In genomic region chr1:121148489-121149190, GRCh38 we compare ENCODE assay signal across 7 cellular contexts. TPM values are rescaled to one million over a fixed set of nuclear protein-coding genes. Genes with fewer than 3 reads are reported as not detected.
DNase-seq lines count a peak whose midpoint lies in the region; ATAC-seq, FAIRE-seq and TF ChIP-seq lines count a peak whose summit lies in the region.
"Not testable (repeated sequence)": the region's sequence is repeated elsewhere in the genome, so short reads cannot be mapped to it uniquely, and the experiment has no call there.

No MANE protein-coding gene starts in this region.

- not testable (repeated sequence) for H3K79me2 ChIP-seq in K562 (ENCODE audit: control insufficient read depth, insufficient read depth, low read length)

- not testable (repeated sequence) for H3K36me3 ChIP-seq in K562 (ENCODE audit: control insufficient read depth, insufficient read depth, low read length); heart right ventricle; lower lobe of right lung; gastrocnemius medialis

- peak in 1 of 2 experiments; percentile 9; a peak in 1 of 4 replicates for TF ChIP-seq RAD21 in K562 (CRISPR knock-in tag; conservative IDR thresholded peaks at IDR 0.05 in 1 of 2, IDR thresholded peaks at IDR 0.05 in 1 of 2)

- H2AFZ ChIP-seq in K562 (ENCODE audit: low read depth, low read length), result not testable (repeated sequence)

- not testable (repeated sequence) for H3K4me3 ChIP-seq in K562, heart right ventricle, lower lobe of right lung, gastrocnemius medialis

- not testable (repeated sequence) for TF ChIP-seq CTCF in WTC11 (IDR thresholded peaks at IDR 0.05); K562 (IDR thresholded peaks at IDR 0.05 in 2 of 3, conservative IDR thresholded peaks at IDR 0.05 in 1 of 3; ENCODE audit: insufficient read depth in 2 of 3, low read depth in 1 of 3, low read length in 3 of 3)
- TF ChIP-seq CTCF in heart right ventricle (IDR thresholded peaks at IDR 0.05), result peak in 1 of 9 donors; percentile 41
- peak; percentile 23 for TF ChIP-seq CTCF in lower lobe of right lung (IDR thresholded peaks at IDR 0.05)
- peak in 2 of 5 experiments; percentile 15 to 22 for TF ChIP-seq CTCF in gastrocnemius medialis (IDR thresholded peaks at IDR 0.05 in 4 of 5, conservative IDR thresholded peaks at IDR 0.05 in 1 of 5)

- not testable (repeated sequence) for H3K36me3 Mint-ChIP-seq in WTC11

- H3K9me1 ChIP-seq in K562 (ENCODE audit: control insufficient read depth, insufficient read depth, low read length), result not testable (repeated sequence)

- not testable (repeated sequence) for H3K27me3 Mint-ChIP-seq in WTC11 (ENCODE audit: low read depth)

- not testable (repeated sequence) for H3K9ac ChIP-seq in K562 (ENCODE audit: insufficient read depth in 1 of 2, low read depth in 2 of 2, low read length in 2 of 2)

- not testable (repeated sequence) for H3K9me3 Mint-ChIP-seq in WTC11

- not testable (repeated sequence) for FAIRE-seq in K562 (lab: Jason Lieb, UNC)

- ATAC-seq in GM18861 (IDR thresholded peaks at IDR 0.05; ENCODE audit: unreplicated experiment) (peak; percentile 57), HG03521 (IDR thresholded peaks at IDR 0.05; ENCODE audit: unreplicated experiment) (peak; percentile 50), WTC11 (peak; percentile 77), K562 (peak; percentile 91), heart right ventricle (peak; percentile 28 to 84 (median 72)), lower lobe of right lung (peak; percentile 78 to 83), gastrocnemius medialis (peak; percentile 54 to 76)

- DNase-seq in WTC11 (ENCODE audit: low spot score); K562 (ENCODE audit: extremely low read depth in 1 of 4, low spot score in 3 of 4); heart right ventricle; lower lobe of right lung; gastrocnemius medialis: not testable (repeated sequence)

- CTCF ChIA-PET in WTC11 (lab: Charles Lee); K562 (lab: Yijun Ruan, JAX; ENCODE audit: low intra/inter-chr PET ratio): not testable (repeated sequence)

- not testable (repeated sequence) for TF ChIP-seq EP300 in K562 (IDR thresholded peaks at IDR 0.05; ENCODE audit: low read length)

- in situ Hi-C loops in K562 (cut with MboI); gastrocnemius medialis (cut with MboI; ENCODE audit: low sequenced_read_pairs in 4 of 4): not testable (repeated sequence)

- not testable (repeated sequence) for H3K27ac Mint-ChIP-seq in WTC11

- H3K27ac ChIP-seq in K562 (ENCODE audit: extremely low read depth, low read depth, low read length); heart right ventricle; lower lobe of right lung; gastrocnemius medialis: not testable (repeated sequence)

- H3K9me3 ChIP-seq in K562 (replicated peaks; ENCODE audit: control insufficient read depth, insufficient read depth, low read depth, low read length); heart right ventricle; lower lobe of right lung; gastrocnemius medialis: not testable (repeated sequence)

- not testable (repeated sequence) for H3K27me3 ChIP-seq in K562 (ENCODE audit: control insufficient read depth in 2 of 2, insufficient read depth in 2 of 2, low read length in 2 of 2); heart right ventricle; lower lobe of right lung (ENCODE audit: low read depth); gastrocnemius medialis

- not testable (repeated sequence) for H3K4me2 ChIP-seq in K562 (ENCODE audit: insufficient read depth, low read length)

- not testable (repeated sequence) for TF ChIP-seq POLR2A in K562 (conservative IDR thresholded peaks at IDR 0.05); gastrocnemius medialis (IDR thresholded peaks at IDR 0.05)

- not testable (repeated sequence) for H3K4me1 Mint-ChIP-seq in WTC11

- not testable (repeated sequence) for BruUV-seq in K562 (replicated peaks; lab: Mats Ljungman, UMichigan)

- not testable (repeated sequence) for H4K20me1 ChIP-seq in K562 (replicated peaks; ENCODE audit: control insufficient read depth, insufficient read depth, low read length)

- WGBS in K562 (ENCODE audit: insufficient coverage, low coverage, missing lambda C conversion rate), result 0% methylated on average over 2 of the region's 9 CpGs
- WGBS in heart right ventricle, 2 donors, result 0% methylated on average over 1 to 2 of the region's 9 CpGs

- not testable (repeated sequence) for H3K4me1 ChIP-seq in K562 (replicated peaks in 1 of 2; ENCODE audit: control insufficient read depth in 2 of 2, insufficient read depth in 2 of 2, low read length in 2 of 2); heart right ventricle; lower lobe of right lung; gastrocnemius medialis

- not testable (repeated sequence) for H3K4me3 Mint-ChIP-seq in WTC11

- intact Hi-C loops in K562 (cut with micrococcal nuclease); heart right ventricle (cut with DNase I); lower lobe of right lung (cut with DNase I); gastrocnemius medialis (cut with DNase I; ENCODE audit: low total_unique reads): not testable (repeated sequence)

- POLR2A ChIA-PET in WTC11 (lab: Charles Lee); K562 (lab: Yijun Ruan, JAX): not testable (repeated sequence)

RNA-seq across cellular contexts. Expression of gene FAM72B, which starts 35.5 kb away (rescaled TPM):
- total RNA-seq in WTC11 (2021) (22.0 to 24.0 TPM (median 23.3 TPM) in 3 replicates), K562 (2014; rRNA removed) (20.8 and 23.4 TPM in 2 replicates), K562 (2014; rRNA removed; fragmentation: Illumina TruSeq; extraction: Trizol) (33.1 and 38.1 TPM in 2 replicates), K562 (2015; rRNA removed; fragmentation: Illumina TruSeq; extraction: Trizol) (30.0 and 32.2 TPM in 2 replicates), K562 (2021) (21.9 and 26.1 TPM in 2 replicates), heart right ventricle (1 to 10 TPM in 1 of 10 donors, under 1 TPM in 4, not detected in 5; 0.13 to 1.1 (median 0.34) TPM), lower lobe of right lung (0.83 TPM), gastrocnemius medialis (not detected)
- total RNA-seq in K562 (2011; cell fraction: chromatin; rRNA removed; ENCODE audit: low replicate concordance), result 19.4 and 39.9 TPM in 2 replicates
- 19.5 and 22.2 TPM in 2 replicates for total RNA-seq in K562 (2011; cell fraction: nucleolus; rRNA removed)
- total RNA-seq in K562 (2011; cell fraction: nucleoplasm; rRNA removed), result 56.9 and 85.5 TPM in 2 replicates
- polyA plus RNA-seq in K562 (2011; rRNA removed) (47.6 and 52.3 TPM in 2 replicates), K562 (2014; fragmentation: Illumina TruSeq; extraction: Trizol) (43.3 and 61.7 TPM in 2 replicates), K562 (2014; fragmentation: Nextera tagmentation; extraction: Ambion mirVana) (10 to 100 TPM; 11.8 to 13.4 TPM), K562 (2014; rRNA removed) (31.5 and 36.7 TPM in 2 replicates), heart right ventricle (under 1 TPM; 0.29 to 0.66 TPM)
- polyA plus RNA-seq in K562 (2011; cell fraction: cytosol; rRNA removed), result 15.7 and 26.6 TPM in 2 replicates
- 22.6 and 31.2 TPM in 2 replicates for polyA plus RNA-seq in K562 (2011; cell fraction: nucleus; rRNA removed)
- polyA plus RNA-seq in K562 (2012), result 24.1 and 28.2 TPM in 2 replicates
- 61.9 and 70.9 TPM in 2 replicates for polyA minus RNA-seq in K562 (2011; rRNA and poly(A)+ RNA removed)
- polyA minus RNA-seq in K562 (2011; cell fraction: cytosol; rRNA and poly(A)+ RNA removed), result 19.7 and 20.0 TPM in 2 replicates
- polyA minus RNA-seq in K562 (2011; cell fraction: nucleus; rRNA and poly(A)+ RNA removed), result 15.6 and 33.1 TPM in 2 replicates

RNA-seq across cellular contexts. Expression of gene SRGAP2C, which starts 36.1 kb away (rescaled TPM):
- total RNA-seq in WTC11 (2021) (50.2 to 67.6 TPM (median 53.9 TPM) in 3 replicates), K562 (2014; rRNA removed) (7.7 and 12.3 TPM in 2 replicates), K562 (2014; rRNA removed; fragmentation: Illumina TruSeq; extraction: Trizol) (10.1 and 11.6 TPM in 2 replicates), K562 (2015; rRNA removed; fragmentation: Illumina TruSeq; extraction: Trizol) (7.9 and 8.7 TPM in 2 replicates), K562 (2021) (21.1 and 21.9 TPM in 2 replicates), heart right ventricle (10 to 100 TPM in 5 of 10 donors, 1 to 10 TPM in 5; 7.6 to 13.4 (median 9.9) TPM), lower lobe of right lung (33.9 TPM), gastrocnemius medialis (1 to 10 TPM; 2.5 to 6.0 (median 3.5) TPM)
- 11.1 and 23.4 TPM in 2 replicates for total RNA-seq in K562 (2011; cell fraction: chromatin; rRNA removed; ENCODE audit: low replicate concordance)
- total RNA-seq in K562 (2011; cell fraction: nucleolus; rRNA removed), result 9.5 and 11.6 TPM in 2 replicates
- 17.5 and 23.4 TPM in 2 replicates for total RNA-seq in K562 (2011; cell fraction: nucleoplasm; rRNA removed)
- polyA plus RNA-seq in K562 (2011; rRNA removed) (8.8 and 9.3 TPM in 2 replicates), K562 (2014; fragmentation: Illumina TruSeq; extraction: Trizol) (6.4 and 7.4 TPM in 2 replicates), K562 (2014; fragmentation: Nextera tagmentation; extraction: Ambion mirVana) (1 to 10 TPM; 5.1 to 6.6 TPM), K562 (2014; rRNA removed) (5.0 and 5.9 TPM in 2 replicates), heart right ventricle (1 to 10 TPM; 3.3 to 3.4 TPM)
- 3.9 and 6.6 TPM in 2 replicates for polyA plus RNA-seq in K562 (2011; cell fraction: cytosol; rRNA removed)
- 7.4 and 7.6 TPM in 2 replicates for polyA plus RNA-seq in K562 (2011; cell fraction: nucleus; rRNA removed)
- polyA plus RNA-seq in K562 (2012), result 5.0 and 7.5 TPM in 2 replicates
- 22.8 and 24.9 TPM in 2 replicates for polyA minus RNA-seq in K562 (2011; rRNA and poly(A)+ RNA removed)
- polyA minus RNA-seq in K562 (2011; cell fraction: cytosol; rRNA and poly(A)+ RNA removed), result 12.6 and 16.4 TPM in 2 replicates
- polyA minus RNA-seq in K562 (2011; cell fraction: nucleus; rRNA and poly(A)+ RNA removed), result 11.8 and 12.4 TPM in 2 replicates

Comparison
In these comparisons a context has a peak if more than half of its experiments do, and no peak if none do; other contexts are left out.
1. RNA of gene FAM72B, which starts 35.5 kb away (total RNA-seq): 19.4 to 85.5 TPM in K562 and 22.0 to 24.0 TPM in WTC11; 0.83 TPM in lower lobe of right lung (single experiment), 0.13 to 1.1 TPM in heart right ventricle and not detected in gastrocnemius medialis; every median in the first group is over 4 times any median in the second.
2. Peak in every context shown above with its lines, with median percentiles within 50 percentile points of each other: ATAC-seq.